Comparison of ENCODE assay signal across 8 cellular contexts in the genomic region with DNA sequence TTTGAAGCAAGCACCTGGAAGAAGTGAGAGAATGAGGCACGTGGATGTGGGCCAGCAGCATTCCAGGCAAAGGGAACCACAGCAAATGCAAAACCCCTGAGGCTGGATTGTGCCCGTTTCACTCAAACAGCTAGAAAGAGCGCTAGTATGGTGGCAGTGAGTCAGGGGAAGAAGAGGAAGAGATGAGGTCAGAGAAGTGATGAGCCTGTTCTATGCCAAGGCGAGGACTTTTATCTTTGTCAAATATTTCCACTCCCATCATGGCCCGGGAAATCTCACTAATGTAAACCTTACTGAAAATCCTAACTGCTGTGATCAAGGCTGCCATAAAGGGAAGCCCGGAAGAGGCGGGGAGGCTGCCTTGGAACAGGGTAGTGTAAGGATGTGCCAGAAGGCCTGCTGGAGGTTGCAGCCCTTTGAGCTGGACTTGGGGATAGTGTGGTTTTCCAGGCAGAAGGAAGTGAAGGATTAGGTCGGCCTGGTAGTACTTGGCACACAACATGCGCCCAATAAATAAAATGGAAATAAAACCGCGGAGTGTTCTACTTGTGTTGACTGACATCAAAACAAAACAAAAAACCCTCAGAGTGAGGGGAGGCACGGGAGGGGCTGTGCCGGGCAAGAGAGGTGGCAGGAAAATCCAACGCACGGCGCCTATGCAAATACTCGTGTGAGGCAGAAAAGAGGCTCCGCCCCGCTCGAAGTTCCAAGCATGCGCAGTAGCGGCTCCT. TPM values are rescaled to one million over a fixed set of nuclear protein-coding genes. Genes with fewer than 3 reads are reported as not detected.
DNase-seq lines count a peak whose midpoint lies in the region; ATAC-seq, FAIRE-seq and TF ChIP-seq lines count a peak whose summit lies in the region.

No MANE protein-coding gene starts in this region.

- H3K4me3 ChIP-seq in OCI-LY1 (ENCODE audit: low read depth, low read length, poor library complexity, severe bottlenecking) (peak overlapping the region; percentile 42), iPS-18a (ENCODE audit: low read length) (no peak overlapping the region), small intestine (ENCODE audit: low read depth in 1 of 2, low read length in 2 of 2) (peak overlapping the region in 1 of 2 donors; percentile 4)

- no peaks in the 10 kb centered on the region for H3K9me2 ChIP-seq in OCI-LY1 (ENCODE audit: low read depth, low read length)

- H3K9me3 ChIP-seq in OCI-LY1 (ENCODE audit: low read length) (no peaks in the 10 kb centered on the region), iPS-18a (ENCODE audit: control insufficient read depth, low read depth, low read length) (peaks cover 6% of the 10 kb centered on the region), small intestine (ENCODE audit: control insufficient read depth, low read depth) (no peaks in the 10 kb centered on the region)

- H3K36me3 ChIP-seq in OCI-LY1 (ENCODE audit: insufficient read depth, low read length) (peaks cover 51% of the 10 kb centered on the region), iPS-18a (ENCODE audit: control insufficient read depth, low read depth, low read length) (peaks cover 31% of the 10 kb centered on the region), small intestine (ENCODE audit: control insufficient read depth in 2 of 2, insufficient read depth in 2 of 2, low read length in 2 of 2) (peaks cover 2 to 14% of the 10 kb centered on the region in 2 donors)

- no peaks in the 10 kb centered on the region for H4K20me1 ChIP-seq in OCI-LY1 (ENCODE audit: insufficient read depth, low read length)

- H3K9ac ChIP-seq in OCI-LY1 (ENCODE audit: low read length): peak overlapping the region; percentile 35; the same call in 1 of the 2 replicates
- peak overlapping the region; percentile 29 for H3K9ac ChIP-seq in iPS-18a (ENCODE audit: low read length)

- H3K79me2 ChIP-seq in OCI-LY1 (ENCODE audit: insufficient read depth, low read length): peaks cover 27% of the 10 kb centered on the region

- H3K27me3 ChIP-seq in OCI-LY1 (ENCODE audit: insufficient read depth, low read length) (no peaks in the 10 kb centered on the region), iPS-18a (ENCODE audit: control insufficient read depth, insufficient read depth, low read length) (no peaks in the 10 kb centered on the region), small intestine (ENCODE audit: control insufficient read depth in 2 of 2, insufficient read depth in 2 of 2, low read length in 2 of 2) (no peaks in the 10 kb centered on the region)

- H3K27ac ChIP-seq in OCI-LY1 (ENCODE audit: low read depth, low read length, poor library complexity, severe bottlenecking) (peak overlapping the region; percentile 85), iPS-18a (ENCODE audit: low read length) (no peak overlapping the region), small intestine (ENCODE audit: low read depth in 1 of 2, low read length in 1 of 2) (peak overlapping the region; percentile 6 to 99)

- no peak for TF ChIP-seq CTCF in OCI-LY1 (IDR thresholded peaks at IDR 0.05; ENCODE audit: low read length)

- no peak for FAIRE-seq in small intestine (lab: Jason Lieb, UNC)

- DNase-seq in NCI-H2029 (lab: John Stamatoyannopoulos, UW): peak; percentile 47
- no peak for DNase-seq in NCI-H2029 treated with DMSO at 0.1 percent for 48 hours (lab: John Stamatoyannopoulos, UW)
- DNase-seq in astrocyte of the hippocampus (ENCODE audit: low read depth, low spot score): peak; percentile 60
- peak; percentile 52 for DNase-seq in small intestine
- no peak for DNase-seq in LoVo (ENCODE audit: low spot score)

- WGBS in small intestine, 3 donors: 3 to 12% (median 8%) methylated on average over 15 to 22 of the region's 22 CpGs

- no peak for ATAC-seq in GM18858 (IDR thresholded peaks at IDR 0.05; ENCODE audit: unreplicated experiment)

- H3K4me1 ChIP-seq in OCI-LY1 (ENCODE audit: insufficient read depth, low read length, severe bottlenecking) (peaks cover 27% of the 10 kb centered on the region), iPS-18a (ENCODE audit: control insufficient read depth, low read depth, low read length) (no peaks in the 10 kb centered on the region), small intestine (ENCODE audit: control insufficient read depth in 2 of 2, insufficient read depth in 1 of 2, low read depth in 1 of 2, low read length in 1 of 2) (peaks cover 0 to 6% of the 10 kb centered on the region in 2 donors)

- H3K4me2 ChIP-seq in OCI-LY1 (ENCODE audit: low read length): peak overlapping the region; percentile 61

- peaks cover 3% of the 10 kb centered on the region; the same call in 1 of the 2 replicates for H3F3A ChIP-seq in OCI-LY1 (ENCODE audit: insufficient read depth, low read length)

- H2AFZ ChIP-seq in OCI-LY1 (ENCODE audit: low read length): no peak overlapping the region

RNA-seq across cellular contexts. Expression of gene CDK16, which starts 1.2 kb away (rescaled TPM):
- polyA plus RNA-seq in small intestine: 10 to 100 TPM; 48.9 to 75.8 (median 53.9) TPM

RNA-seq across cellular contexts. Expression of gene USP11, which starts 15.5 kb away (rescaled TPM):
- polyA plus RNA-seq in small intestine: 10 to 100 TPM in 1 of 3 donors, 1 to 10 TPM in 2; 4.0 to 17.0 (median 6.8) TPM

RNA-seq across cellular contexts. Expression of gene UBA1, which starts 23.7 kb away (rescaled TPM):
- polyA plus RNA-seq in small intestine: 100 to 1,000 TPM in 1 of 3 donors, 10 to 100 TPM in 2; 90.5 to 101 (median 95.9) TPM

Comparison
In these comparisons a context has a peak if more than half of its experiments do, and no peak if none do; other contexts are left out.
1. DNase-seq: peak in NCI-H2029 (single experiment), astrocyte of the hippocampus (single experiment) and small intestine (single experiment); none in NCI-H2029 treated with DMSO at 0.1 percent for 48 hours (single experiment) and LoVo (single experiment).